Comparison of ENCODE assay signal across 7 cellular contexts in the genomic region with DNA sequence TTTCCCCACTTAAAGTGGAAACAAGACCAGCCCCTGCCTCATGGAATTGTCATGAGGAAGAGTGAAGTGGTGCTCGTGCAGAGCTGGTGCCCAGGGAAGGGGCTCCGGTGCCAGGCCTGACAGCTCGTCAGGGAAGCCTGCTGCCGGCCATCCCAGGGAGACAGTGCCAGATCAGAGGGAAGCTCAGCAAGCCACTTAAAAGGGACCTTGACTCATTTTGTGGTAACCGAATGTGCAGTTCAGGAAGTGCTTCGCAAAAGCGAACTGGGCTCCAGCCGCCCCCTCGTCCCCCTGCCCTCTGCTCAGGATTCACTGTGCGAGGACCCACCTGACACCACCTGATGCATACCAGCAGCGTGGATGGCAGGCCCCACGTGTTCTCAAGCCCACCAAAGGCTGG.
DNase-seq lines count a peak whose midpoint lies in the region; ATAC-seq and TF ChIP-seq lines count a peak whose summit lies in the region.
"Not testable (repeated sequence)": the region's sequence is repeated elsewhere in the genome, so short reads cannot be mapped to it uniquely, and the experiment has no call there.

No MANE protein-coding gene starts in this region.

- not testable (repeated sequence) for H3K27ac ChIP-seq in CD8-positive, alpha-beta T cell (ENCODE audit: low read depth, low read length); naive thymus-derived CD4-positive, alpha-beta T cell (ENCODE audit: low read depth, low read length)

- H3K27ac Mint-ChIP-seq in CD8-positive, alpha-beta T cell; activated CD8-positive, alpha-beta T cell treated with anti-CD3 and anti-CD28 coated beads, Interleukin-2, amount 10 ng/mL, durations not matched to agents 7 days and 5 days; activated naive CD4-positive, alpha-beta T cell treated with anti-CD3 and anti-CD28 coated beads, Interleukin-2, amount 10 ng/mL, durations not matched to agents 7 days and 5 days; central memory CD8-positive, alpha-beta T cell (ENCODE audit: low read depth); naive thymus-derived CD4-positive, alpha-beta T cell: not testable (repeated sequence)

- not testable (repeated sequence) for H3K36me3 ChIP-seq in CD8-positive, alpha-beta T cell (ENCODE audit: insufficient read depth, low read length); naive thymus-derived CD4-positive, alpha-beta T cell (ENCODE audit: control insufficient read depth in 2 of 3, insufficient read depth in 3 of 3, low read length in 3 of 3)

- H3K4me1 Mint-ChIP-seq in CD8-positive, alpha-beta T cell (ENCODE audit: low read depth): peaks cover 14% of the 10 kb centered on the region
- H3K4me1 Mint-ChIP-seq in activated CD8-positive, alpha-beta T cell treated with anti-CD3 and anti-CD28 coated beads, Interleukin-2, amount 10 ng/mL, durations not matched to agents 7 days and 5 days (ENCODE audit: low read depth): peaks cover 20% of the 10 kb centered on the region
- H3K4me1 Mint-ChIP-seq in activated naive CD4-positive, alpha-beta T cell treated with anti-CD3 and anti-CD28 coated beads, Interleukin-2, amount 10 ng/mL, durations not matched to agents 7 days and 5 days: peaks cover 22% of the 10 kb centered on the region
- not testable (repeated sequence) for H3K4me1 Mint-ChIP-seq in central memory CD8-positive, alpha-beta T cell
- H3K4me1 Mint-ChIP-seq in naive thymus-derived CD4-positive, alpha-beta T cell: peaks cover 0 to 19% (median 11%) of the 10 kb centered on the region in 7 donors

- not testable (repeated sequence) for H3K9me3 ChIP-seq in CD8-positive, alpha-beta T cell (ENCODE audit: low read length); naive thymus-derived CD4-positive, alpha-beta T cell (ENCODE audit: control insufficient read depth in 2 of 3, low read length in 3 of 3)

- not testable (repeated sequence) for TF ChIP-seq CTCF in CD8-positive, alpha-beta T cell (IDR thresholded peaks at IDR 0.05)

- ATAC-seq in CD8-positive, alpha-beta T cell: peak; percentile 67
- peak; percentile 36 to 62 for ATAC-seq in activated CD4-positive, CD25-positive, alpha-beta regulatory T cell treated with anti-CD3 and anti-CD28 coated beads, Interleukin-2, amount 50 U/mL, for 24 hours
- ATAC-seq in activated CD8-positive, alpha-beta T cell treated with anti-CD3 and anti-CD28 coated beads, Interleukin-2, amount 10 ng/mL, durations not matched to agents 7 days and 5 days: peak; percentile 67
- ATAC-seq in central memory CD8-positive, alpha-beta T cell (replicated peaks; ENCODE audit: extremely low read depth, poor library complexity, severe bottlenecking): peak; percentile 51
- ATAC-seq in naive thymus-derived CD4-positive, alpha-beta T cell: peak; percentile 71
- ATAC-seq in stimulated activated naive CD8-positive, alpha-beta T cell treated with anti-CD3 and anti-CD28 coated beads, Interleukin-15, Interleukin-2, amounts not matched to agents 100 U/mL and 50 U/mL, for 24 hours: peak; percentile 73

- H3K27me3 Mint-ChIP-seq in CD8-positive, alpha-beta T cell (ENCODE audit: low read depth); activated CD8-positive, alpha-beta T cell treated with anti-CD3 and anti-CD28 coated beads, Interleukin-2, amount 10 ng/mL, durations not matched to agents 7 days and 5 days (ENCODE audit: low read depth); activated naive CD4-positive, alpha-beta T cell treated with anti-CD3 and anti-CD28 coated beads, Interleukin-2, amount 10 ng/mL, durations not matched to agents 7 days and 5 days; central memory CD8-positive, alpha-beta T cell; naive thymus-derived CD4-positive, alpha-beta T cell: not testable (repeated sequence)

- POLR2A ChIA-PET in CD8-positive, alpha-beta T cell (lab: Charles Lee); activated CD8-positive, alpha-beta T cell treated with anti-CD3 and anti-CD28 coated beads, Interleukin-2, amount 10 ng/mL, durations not matched to agents 7 days and 5 days (lab: Charles Lee); naive thymus-derived CD4-positive, alpha-beta T cell (lab: Charles Lee): not testable (repeated sequence)

- not testable (repeated sequence) for H3K4me3 Mint-ChIP-seq in CD8-positive, alpha-beta T cell; activated CD8-positive, alpha-beta T cell treated with anti-CD3 and anti-CD28 coated beads, Interleukin-2, amount 10 ng/mL, durations not matched to agents 7 days and 5 days; activated naive CD4-positive, alpha-beta T cell treated with anti-CD3 and anti-CD28 coated beads, Interleukin-2, amount 10 ng/mL, durations not matched to agents 7 days and 5 days; central memory CD8-positive, alpha-beta T cell; naive thymus-derived CD4-positive, alpha-beta T cell

- H3K4me3 ChIP-seq in CD8-positive, alpha-beta T cell (ENCODE audit: low read depth, low read length); naive thymus-derived CD4-positive, alpha-beta T cell (ENCODE audit: low read length): not testable (repeated sequence)

- H3K36me3 Mint-ChIP-seq in CD8-positive, alpha-beta T cell; activated CD8-positive, alpha-beta T cell treated with anti-CD3 and anti-CD28 coated beads, Interleukin-2, amount 10 ng/mL, durations not matched to agents 7 days and 5 days (ENCODE audit: low read depth); activated naive CD4-positive, alpha-beta T cell treated with anti-CD3 and anti-CD28 coated beads, Interleukin-2, amount 10 ng/mL, durations not matched to agents 7 days and 5 days; central memory CD8-positive, alpha-beta T cell (ENCODE audit: insufficient read depth); naive thymus-derived CD4-positive, alpha-beta T cell: not testable (repeated sequence)

- DNase-seq in CD8-positive, alpha-beta T cell; activated CD8-positive, alpha-beta T cell treated with anti-CD3 and anti-CD28 coated beads, Interleukin-2, amount 10 ng/mL, durations not matched to agents 7 days and 5 days; central memory CD8-positive, alpha-beta T cell (ENCODE audit: low spot score in 2 of 2); naive thymus-derived CD4-positive, alpha-beta T cell; stimulated activated naive CD8-positive, alpha-beta T cell treated with anti-CD3 and anti-CD28 coated beads, Interleukin-15, Interleukin-2, amounts not matched to agents 100 U/mL and 50 U/mL, for 24 hours: not testable (repeated sequence)
- peak; percentile 47 for DNase-seq in activated naive CD4-positive, alpha-beta T cell treated with anti-CD3 and anti-CD28 coated beads, Interleukin-2, amount 10 ng/mL, durations not matched to agents 7 days and 5 days

- not testable (repeated sequence) for H3K27me3 ChIP-seq in CD8-positive, alpha-beta T cell (ENCODE audit: insufficient read depth, low read length); naive thymus-derived CD4-positive, alpha-beta T cell (ENCODE audit: control insufficient read depth in 2 of 2, insufficient read depth in 2 of 2, low read length in 2 of 2)

- CTCF ChIA-PET in CD8-positive, alpha-beta T cell (lab: Charles Lee); activated CD8-positive, alpha-beta T cell treated with anti-CD3 and anti-CD28 coated beads, Interleukin-2, amount 10 ng/mL, durations not matched to agents 7 days and 5 days (lab: Charles Lee); activated naive CD4-positive, alpha-beta T cell treated with anti-CD3 and anti-CD28 coated beads, Interleukin-2, amount 10 ng/mL, durations not matched to agents 7 days and 5 days (lab: Charles Lee); naive thymus-derived CD4-positive, alpha-beta T cell (lab: Charles Lee): not testable (repeated sequence)

- intact Hi-C loops in CD8-positive, alpha-beta T cell (cut with DNase I, micrococcal nuclease); naive thymus-derived CD4-positive, alpha-beta T cell (cut with micrococcal nuclease): not testable (repeated sequence)

- not testable (repeated sequence) for H3K4me1 ChIP-seq in CD8-positive, alpha-beta T cell (ENCODE audit: insufficient read depth, low read length); naive thymus-derived CD4-positive, alpha-beta T cell (ENCODE audit: control insufficient read depth in 2 of 2, insufficient read depth in 2 of 2, low read length in 2 of 2)

- H3K9me3 Mint-ChIP-seq in CD8-positive, alpha-beta T cell; activated CD8-positive, alpha-beta T cell treated with anti-CD3 and anti-CD28 coated beads, Interleukin-2, amount 10 ng/mL, durations not matched to agents 7 days and 5 days (ENCODE audit: insufficient read depth); activated naive CD4-positive, alpha-beta T cell treated with anti-CD3 and anti-CD28 coated beads, Interleukin-2, amount 10 ng/mL, durations not matched to agents 7 days and 5 days; central memory CD8-positive, alpha-beta T cell; naive thymus-derived CD4-positive, alpha-beta T cell: not testable (repeated sequence)
